18 cellular contexts compared by ENCODE assay signal in genomic region chr1:234868296-234869147, GRCh38.
"Had no signal": no experiment of that assay in that cellular context is flagged by ENCODE, and none has a peak within 500 bp of the region (broad histone marks: within the 10 kb centered on the region; RNA-seq: fewer than 3 reads in every experiment).

No MANE protein-coding gene starts in this region.

- H3K27me3 Mint-ChIP-seq: activated naive CD8-positive, alpha-beta T cell; stimulated activated naive B cell treated with anti-CD40 and anti-IgM and Interleukin-4, amounts not matched to agents 10 μg/mL and 1 μg/mL and 100 μg/mL, for 72 hours had no signal

- H3K4me1 ChIP-seq: pancreas had no signal

- H3K9me3 Mint-ChIP-seq: effector memory CD8-positive, alpha-beta T cell had no signal

- H3K27me3 ChIP-seq: cardiac muscle cell, pancreas, right lobe of liver, upper lobe of right lung had no signal

- H3K27ac ChIP-seq: cardiac muscle cell, pancreas, right lobe of liver, SK-N-MC, upper lobe of right lung had no signal

- H3K27ac Mint-ChIP-seq: activated T-cell treated with anti-CD3 and anti-CD28 coated beads, Interleukin-2, amount 50 U/mL, for 72 hours had no signal

- H3K4me3 ChIP-seq: cardiac muscle cell, left ventricle myocardium inferior, pancreas, right lobe of liver, SK-N-MC, thoracic aorta, upper lobe of right lung had no signal

- H3K4me3 Mint-ChIP-seq: activated naive CD8-positive, alpha-beta T cell; activated T-cell treated with anti-CD3 and anti-CD28 coated beads, Interleukin-2, amount 50 U/mL, for 72 hours; effector memory CD8-positive, alpha-beta T cell; stimulated activated naive B cell treated with anti-CD40 and anti-IgM and Interleukin-4, amounts not matched to agents 10 μg/mL and 1 μg/mL and 100 μg/mL, for 72 hours had no signal

- DNase-seq: activated CD4-positive, alpha-beta T cell treated with anti-CD3 and anti-CD28 coated beads, Interleukin-2, amount 50 U/mL, for 1 hour; activated T-cell treated with anti-CD3 and anti-CD28 coated beads, Interleukin-2, amount 50 U/mL, for 72 hours; effector memory CD8-positive, alpha-beta T cell; foreskin fibroblast; kidney glomerular epithelial cell; left ventricle myocardium inferior; pancreas; stimulated activated CD4-positive, alpha-beta T cell treated with anti-CD3 and anti-CD28 coated beads, Interleukin-4, amount 100 ng/mL, for 4 hours; stimulated activated naive B cell treated with anti-CD40 and anti-IgM and Interleukin-4, amounts not matched to agents 10 μg/mL and 1 μg/mL and 100 μg/mL, for 72 hours; T-helper 1 cell; T1000; upper lobe of right lung had no signal

- H3K9me3 ChIP-seq: left ventricle myocardium inferior, pancreas, right lobe of liver, thoracic aorta, upper lobe of right lung had no signal

- H3K36me3 Mint-ChIP-seq: activated naive CD8-positive, alpha-beta T cell; stimulated activated naive B cell treated with anti-CD40 and anti-IgM and Interleukin-4, amounts not matched to agents 10 μg/mL and 1 μg/mL and 100 μg/mL, for 72 hours had no signal

- FAIRE-seq: pancreas had no signal

- H3K36me3 ChIP-seq: cardiac muscle cell, left ventricle myocardium inferior, pancreas, right lobe of liver, thoracic aorta, upper lobe of right lung had no signal

- ATAC-seq: activated CD4-positive, CD25-positive, alpha-beta regulatory T cell treated with anti-CD3 and anti-CD28 coated beads, Interleukin-2, amount 50 U/mL, for 24 hours; activated T-cell treated with anti-CD3 and anti-CD28 coated beads, Interleukin-2, amount 50 U/mL, for 72 hours; effector memory CD8-positive, alpha-beta T cell; pancreas; right lobe of liver; stimulated activated naive B cell treated with anti-CD40 and anti-IgM and Interleukin-4, amounts not matched to agents 10 μg/mL and 1 μg/mL and 100 μg/mL, for 72 hours; upper lobe of right lung had no signal
